Comparison of ENCODE assay signal across 8 cellular contexts in the genomic region with DNA sequence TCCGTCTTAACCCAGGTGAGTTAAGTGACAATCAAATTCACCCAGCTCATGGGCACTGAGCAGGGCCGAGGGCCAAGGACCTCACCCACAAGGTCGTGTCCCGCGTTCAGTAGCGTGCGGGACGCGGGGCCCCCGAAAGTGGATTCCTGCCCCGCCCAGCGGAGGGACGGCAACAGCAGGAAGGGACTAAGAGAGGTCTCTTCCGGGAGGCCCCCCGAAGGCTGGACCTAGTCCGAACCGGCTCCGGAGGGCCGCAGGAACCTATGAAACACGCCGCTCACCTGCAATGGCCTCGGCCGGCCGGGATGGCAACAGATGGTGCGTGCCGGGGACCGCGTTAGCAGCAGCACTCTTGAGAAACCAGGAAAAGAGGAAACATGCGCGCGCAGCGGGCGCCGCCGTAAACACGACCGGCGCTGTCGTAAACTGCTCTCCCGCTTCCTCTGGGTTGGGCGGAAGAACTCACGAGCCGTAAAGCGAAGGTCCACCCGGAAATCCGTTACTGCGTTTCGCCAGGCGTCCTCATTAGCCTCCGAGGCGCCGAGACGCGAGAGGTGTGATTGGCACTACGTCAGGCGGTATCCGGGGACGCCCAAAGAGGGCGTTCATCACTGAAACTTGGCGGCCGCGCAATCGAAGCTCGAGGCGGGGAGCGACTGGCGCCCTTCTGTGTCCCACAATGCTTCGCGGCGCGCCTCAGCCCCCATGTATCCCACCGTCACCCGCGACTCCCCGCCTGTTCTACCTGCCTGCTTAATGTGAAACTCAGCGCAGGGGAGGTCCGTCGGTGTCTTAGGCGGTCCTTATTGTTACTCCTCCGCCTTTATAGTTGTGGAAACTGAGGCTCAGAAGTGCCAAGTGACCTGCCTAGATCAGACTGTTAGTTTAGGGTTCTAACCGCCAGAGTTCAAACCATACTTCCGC. TPM values are rescaled to one million over a fixed set of nuclear protein-coding genes. Genes with fewer than 3 reads are reported as not detected.
DNase-seq lines count a peak whose midpoint lies in the region; ATAC-seq and TF ChIP-seq lines count a peak whose summit lies in the region.

A gene with protein sequence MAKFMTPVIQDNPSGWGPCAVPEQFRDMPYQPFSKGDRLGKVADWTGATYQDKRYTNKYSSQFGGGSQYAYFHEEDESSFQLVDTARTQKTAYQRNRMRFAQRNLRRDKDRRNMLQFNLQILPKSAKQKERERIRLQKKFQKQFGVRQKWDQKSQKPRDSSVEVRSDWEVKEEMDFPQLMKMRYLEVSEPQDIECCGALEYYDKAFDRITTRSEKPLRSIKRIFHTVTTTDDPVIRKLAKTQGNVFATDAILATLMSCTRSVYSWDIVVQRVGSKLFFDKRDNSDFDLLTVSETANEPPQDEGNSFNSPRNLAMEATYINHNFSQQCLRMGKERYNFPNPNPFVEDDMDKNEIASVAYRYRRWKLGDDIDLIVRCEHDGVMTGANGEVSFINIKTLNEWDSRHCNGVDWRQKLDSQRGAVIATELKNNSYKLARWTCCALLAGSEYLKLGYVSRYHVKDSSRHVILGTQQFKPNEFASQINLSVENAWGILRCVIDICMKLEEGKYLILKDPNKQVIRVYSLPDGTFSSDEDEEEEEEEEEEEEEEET (minus strand): TSS at position 372 of the 924 bp plus-strand sequence. CDS start 3,045 bp downstream, outside the sequence.

- H3K27me3 Mint-ChIP-seq in progenitor cell of endocrine pancreas = no peaks in the 10 kb centered on the region

- TF ChIP-seq CTCF in left ventricle myocardium inferior (IDR thresholded peaks at IDR 0.05; ENCODE audit: borderline replicate concordance) (no peak), progenitor cell of endocrine pancreas (IDR thresholded peaks at IDR 0.05; ENCODE audit: unreplicated experiment) (no peak)

- peak within 1 kb of the TSS; percentile 89 for H3K4me3 Mint-ChIP-seq in progenitor cell of endocrine pancreas (ENCODE audit: low read depth)

- ATAC-seq in GM18498 (IDR thresholded peaks at IDR 0.05; ENCODE audit: unreplicated experiment) (peak; percentile 95), HG02938 (IDR thresholded peaks at IDR 0.05; ENCODE audit: unreplicated experiment) (peak; percentile 92)

- peaks cover 3% of the 10 kb centered on the region for H3K9me3 Mint-ChIP-seq in progenitor cell of endocrine pancreas (ENCODE audit: low read depth)

- H3K9me3 ChIP-seq in left ventricle myocardium inferior (replicated peaks) = no peaks in the 10 kb centered on the region

- peaks cover 30% of the 10 kb centered on the region for H3K36me3 ChIP-seq in left ventricle myocardium inferior

- peak; percentile 88 to 93 for DNase-seq in NCI-H187 (lab: John Stamatoyannopoulos, UW)
- DNase-seq in T-helper 2 cell = peak; percentile 90 to 100 (median 98)
- DNase-seq in left ventricle myocardium inferior = peak; percentile 98
- DNase-seq in progenitor cell of endocrine pancreas (ENCODE audit: low spot score, unreplicated experiment) = peak; percentile 94
- peak; percentile 99 for DNase-seq in ureter (ENCODE audit: low spot score)

- no peaks in the 10 kb centered on the region for H3K27me3 ChIP-seq in left ventricle myocardium inferior (ENCODE audit: low read depth)

- H3K27ac Mint-ChIP-seq in progenitor cell of endocrine pancreas = peak within 1 kb of the TSS; percentile 99

- H3K36me3 Mint-ChIP-seq in progenitor cell of endocrine pancreas (ENCODE audit: insufficient read depth) = peaks cover 18% of the 10 kb centered on the region

- peak within 1 kb of the TSS; percentile 93 for H3K27ac ChIP-seq in angular gyrus (ENCODE audit: low read depth, low read length)
- H3K27ac ChIP-seq in left ventricle myocardium inferior (replicated peaks) = peak within 1 kb of the TSS; percentile 94

- H3K4me1 Mint-ChIP-seq in progenitor cell of endocrine pancreas (ENCODE audit: low read depth) = peaks cover 4% of the 10 kb centered on the region

- peak within 1 kb of the TSS; percentile 76 for H3K4me3 ChIP-seq in left ventricle myocardium inferior

- intact Hi-C loops in left ventricle myocardium inferior (cut with micrococcal nuclease) = no loop called here

- H3K4me1 ChIP-seq in left ventricle myocardium inferior = peaks cover 25% of the 10 kb centered on the region

RNA-seq across cellular contexts. Expression of the gene that starts here (rescaled TPM):
- 75.4 TPM for total RNA-seq in left ventricle myocardium inferior
- total RNA-seq in progenitor cell of endocrine pancreas = 164 and 179 TPM in 2 replicates
- total RNA-seq in ureter = 169 TPM

Comparison
In these comparisons a context has a peak if more than half of its experiments do, and no peak if none do; other contexts are left out.
1. Peak in every context shown above with its lines: DNase-seq, ATAC-seq, H3K4me3 ChIP-seq and H3K27ac ChIP-seq.